In genomic region chr1:43570307-43570706, GRCh38 we compare ENCODE assay signal across 26 cellular contexts. TPM values are rescaled to one million over a fixed set of nuclear protein-coding genes. Genes with fewer than 3 reads are reported as not detected.
"Had no signal": no experiment of that assay in that cellular context is flagged by ENCODE, and none has a peak within 500 bp of the region (broad histone marks: within the 10 kb centered on the region; RNA-seq: fewer than 3 reads in every experiment).

No MANE protein-coding gene starts in this region.

- H3K36me3 Mint-ChIP-seq: immature natural killer cell; naive thymus-derived CD8-positive, alpha-beta T cell had no signal

- H3K27ac ChIP-seq: left lung, lower lobe of right lung, neural progenitor cell, neutrophil, parathyroid adenoma, psoas muscle, right atrium auricular region, right lobe of liver, suprapubic skin, thoracic aorta, tibial artery had no signal

- DNase-seq: immature natural killer cell; kidney; left colon; left lung; lower lobe of right lung; mammary epithelial cell; mesenchymal stem cell; naive thymus-derived CD8-positive, alpha-beta T cell; nephron progenitor cell; occipital lobe; psoas muscle; right lobe of liver; stimulated activated CD4-positive, alpha-beta T cell treated with anti-CD3 and anti-CD28 coated beads, Interleukin-1b, Interleukin-23, amount 100 ng/mL, for 48 hours; stimulated activated CD4-positive, alpha-beta T cell treated with anti-CD3 and anti-CD28 coated beads, Interleukin-2, amount 100 ng/mL, for 48 hours; stimulated activated naive CD4-positive, alpha-beta T cell; tibial artery had no signal

- H3K4me3 ChIP-seq: left lung, lower lobe of right lung, neural progenitor cell, psoas muscle, right atrium auricular region, right lobe of liver, smooth muscle cell, suprapubic skin, thoracic aorta, tibial artery had no signal

- H3K27ac Mint-ChIP-seq: immature natural killer cell; stimulated activated naive CD8-positive, alpha-beta T cell treated with anti-CD3 and anti-CD28 coated beads, Interleukin-15, Interleukin-2, amounts not matched to agents 100 ng/mL and 50 ng/mL, for 24 hours had no signal

- FAIRE-seq: islet of Langerhans, kidney had no signal

- H3K9me3 ChIP-seq: left lung, lower lobe of right lung, neutrophil, psoas muscle, right atrium auricular region, right lobe of liver, suprapubic skin, thoracic aorta, tibial artery had no signal

- H3K4me2 ChIP-seq: neural progenitor cell, smooth muscle cell had no signal

- ATAC-seq: left colon; left lung; lower lobe of right lung; naive thymus-derived CD8-positive, alpha-beta T cell; psoas muscle; right lobe of liver had no signal

- H3K36me3 ChIP-seq: neural progenitor cell, neutrophil, right atrium auricular region had no signal

- H3K4me3 Mint-ChIP-seq: immature natural killer cell; naive thymus-derived CD8-positive, alpha-beta T cell; nephron progenitor cell; neural progenitor cell; stimulated activated naive CD8-positive, alpha-beta T cell treated with anti-CD3 and anti-CD28 coated beads, Interleukin-15, Interleukin-2, amounts not matched to agents 100 ng/mL and 50 ng/mL, for 24 hours; type B pancreatic cell had no signal

- H3K27me3 Mint-ChIP-seq: type B pancreatic cell had no signal

- H2AFZ ChIP-seq: neural progenitor cell, parathyroid adenoma had no signal

- H3K9ac ChIP-seq: neural progenitor cell, parathyroid adenoma had no signal

- H3K27me3 ChIP-seq: neural progenitor cell, right atrium auricular region, right lobe of liver, suprapubic skin, tibial artery had no signal

- H3K79me2 ChIP-seq: parathyroid adenoma had no signal

- H3K9me3 Mint-ChIP-seq: immature natural killer cell; naive thymus-derived CD8-positive, alpha-beta T cell; nephron progenitor cell; neural progenitor cell; stimulated activated naive CD8-positive, alpha-beta T cell treated with anti-CD3 and anti-CD28 coated beads, Interleukin-15, Interleukin-2, amounts not matched to agents 100 ng/mL and 50 ng/mL, for 24 hours; type B pancreatic cell had no signal

RNA-seq across cellular contexts. Expression of gene PTPRF, which starts 39.6 kb away (rescaled TPM):
- polyA plus RNA-seq: immature natural killer cell; naive thymus-derived CD8-positive, alpha-beta T cell had no signal
